In genomic region chrX:71720289-71720886, GRCh38 we compare ENCODE assay signal across 5 cellular contexts. TPM values are rescaled to one million over a fixed set of nuclear protein-coding genes. Genes with fewer than 3 reads are reported as not detected.
"Had no signal": no experiment of that assay in that cellular context is flagged by ENCODE, and none has a peak within 500 bp of the region (broad histone marks: within the 10 kb centered on the region; RNA-seq: fewer than 3 reads in every experiment).

No MANE protein-coding gene starts in this region.

RNA-seq across cellular contexts. Expression of gene CXorf49, which starts 2.3 kb away (rescaled TPM):
- total RNA-seq: GM23338, H1, H9, HT-29, IMR-90 had no signal

RNA-seq across cellular contexts. Expression of gene CXorf49B, which starts 42.8 kb away (rescaled TPM):
- total RNA-seq: GM23338, H1, H9, HT-29, IMR-90 had no signal
